33 cellular contexts compared by ENCODE assay signal in genomic region chr14:19918553-19919264, GRCh38. TPM values are rescaled to one million over a fixed set of nuclear protein-coding genes. Genes with fewer than 3 reads are reported as not detected.
"Had no signal": no experiment of that assay in that cellular context is flagged by ENCODE, and none has a peak within 500 bp of the region (broad histone marks: within the 10 kb centered on the region; RNA-seq: fewer than 3 reads in every experiment).

No MANE protein-coding gene starts in this region.

- H3K4me3 Mint-ChIP-seq: dendritic cell treated with granulocyte-macrophage colony-stimulating factor and Interleukin-4, amounts not matched to agents 40 ng/mL and 50 ng/mL, for 4 days; naive thymus-derived CD4-positive, alpha-beta T cell; nephron; neural progenitor cell; stimulated activated effector memory CD8-positive, alpha-beta T cell treated with anti-CD3 and anti-CD28 coated beads, Interleukin-12 subunit alpha, Interleukin-12 subunit beta, amount 100 ng/mL, for 72 hours had no signal

- H3K79me2 ChIP-seq: hepatocyte, parathyroid adenoma had no signal

- H3K9ac ChIP-seq: neural progenitor cell, parathyroid adenoma had no signal

- H3K4me3 ChIP-seq: esophagus muscularis mucosa, gastroesophageal sphincter, heart left ventricle, hepatocyte, neural progenitor cell, stomach, thyroid gland had no signal

- ATAC-seq: foreskin keratinocyte; gastroesophageal sphincter; heart left ventricle; left lobe of liver; naive thymus-derived CD4-positive, alpha-beta T cell; sciatic nerve; stimulated activated effector memory CD8-positive, alpha-beta T cell treated with anti-CD3 and anti-CD28 coated beads, Interleukin-12 subunit alpha, Interleukin-12 subunit beta, amount 100 ng/mL, for 72 hours had no signal

- FAIRE-seq: endothelial cell of umbilical vein, kidney had no signal

- H3K36me3 Mint-ChIP-seq: naive thymus-derived CD4-positive, alpha-beta T cell; neural progenitor cell; stimulated activated effector memory CD8-positive, alpha-beta T cell treated with anti-CD3 and anti-CD28 coated beads, Interleukin-12 subunit alpha, Interleukin-12 subunit beta, amount 100 ng/mL, for 72 hours had no signal

- H3K27me3 ChIP-seq: esophagus muscularis mucosa, foreskin keratinocyte, gastroesophageal sphincter, heart left ventricle, hepatocyte, neural progenitor cell, stomach, thyroid gland had no signal

- H3K36me3 ChIP-seq: esophagus muscularis mucosa, gastroesophageal sphincter, heart left ventricle, stomach, thyroid gland had no signal

- DNase-seq: effector memory CD4-positive, alpha-beta T cell; foreskin keratinocyte; heart left ventricle; kidney; mesendoderm; midbrain; naive thymus-derived CD4-positive, alpha-beta T cell; stimulated activated CD4-positive, alpha-beta T cell treated with anti-CD3 and anti-CD28 coated beads, Interleukin-2, amount 100 ng/mL, for 24 hours; stimulated activated CD4-positive, alpha-beta T cell treated with anti-CD3 and anti-CD28 coated beads, Interleukin-4, amount 100 ng/mL, for 24 hours; stimulated activated naive CD4-positive, alpha-beta T cell treated with Interleukin-2 at 50 U/mL for 16 hours; stomach; thyroid gland had no signal

- H3K9me3 ChIP-seq: esophagus muscularis mucosa, gastroesophageal sphincter, heart left ventricle, stomach, thyroid gland had no signal

- H3K27me3 Mint-ChIP-seq: dendritic cell treated with granulocyte-macrophage colony-stimulating factor and Interleukin-4, amounts not matched to agents 40 ng/mL and 50 ng/mL, for 4 days; naive thymus-derived CD4-positive, alpha-beta T cell; progenitor cell of endocrine pancreas had no signal

- H3K4me1 Mint-ChIP-seq: naive thymus-derived CD4-positive, alpha-beta T cell; nephron; neural progenitor cell; stimulated activated effector memory CD8-positive, alpha-beta T cell treated with anti-CD3 and anti-CD28 coated beads, Interleukin-12 subunit alpha, Interleukin-12 subunit beta, amount 100 ng/mL, for 72 hours had no signal

- H3K4me2 ChIP-seq: hepatocyte, neural progenitor cell had no signal

- H3K27ac ChIP-seq: esophagus muscularis mucosa, foreskin keratinocyte, gastroesophageal sphincter, heart left ventricle, hepatocyte, neural progenitor cell, parathyroid adenoma, stomach, thyroid gland had no signal

- H3K27ac Mint-ChIP-seq: dendritic cell treated with granulocyte-macrophage colony-stimulating factor and Interleukin-4, amounts not matched to agents 40 ng/mL and 50 ng/mL, for 4 days; naive thymus-derived CD4-positive, alpha-beta T cell; nephron; neural progenitor cell; progenitor cell of endocrine pancreas; stimulated activated effector memory CD8-positive, alpha-beta T cell treated with anti-CD3 and anti-CD28 coated beads, Interleukin-12 subunit alpha, Interleukin-12 subunit beta, amount 100 ng/mL, for 72 hours had no signal

- H2AFZ ChIP-seq: hepatocyte, neural progenitor cell, parathyroid adenoma had no signal

- H3K4me1 ChIP-seq: esophagus muscularis mucosa, foreskin keratinocyte, gastroesophageal sphincter, heart left ventricle, neural progenitor cell, parathyroid adenoma, stomach, thyroid gland had no signal

- H3K9me3 Mint-ChIP-seq: dendritic cell treated with granulocyte-macrophage colony-stimulating factor and Interleukin-4, amounts not matched to agents 40 ng/mL and 50 ng/mL, for 4 days; naive thymus-derived CD4-positive, alpha-beta T cell; stimulated activated effector memory CD8-positive, alpha-beta T cell treated with anti-CD3 and anti-CD28 coated beads, Interleukin-12 subunit alpha, Interleukin-12 subunit beta, amount 100 ng/mL, for 72 hours had no signal

RNA-seq across cellular contexts. Expression of gene OR4K5, which starts 1.7 kb away (rescaled TPM):
- total RNA-seq: endothelial cell of umbilical vein; epithelial cell of proximal tubule; esophagus muscularis mucosa; fibroblast of lung; foreskin keratinocyte; gastroesophageal sphincter; heart left ventricle; hepatocyte; kidney; left lobe of liver; lower leg skin; lung microvascular endothelial cell; mucosa of gallbladder; naive thymus-derived CD4-positive, alpha-beta T cell; osteoblast; progenitor cell of endocrine pancreas; sciatic nerve; stomach; subcutaneous adipose tissue; temporal lobe; thyroid gland; ureter had no signal
- polyA plus RNA-seq: endothelial cell of umbilical vein; fibroblast of lung; foreskin keratinocyte; heart left ventricle; hepatocyte; naive thymus-derived CD4-positive, alpha-beta T cell; stomach had no signal

RNA-seq across cellular contexts. Expression of gene OR4K1, which starts 12.0 kb away (rescaled TPM):
- total RNA-seq: endothelial cell of umbilical vein; epithelial cell of proximal tubule; esophagus muscularis mucosa; fibroblast of lung; foreskin keratinocyte; gastroesophageal sphincter; heart left ventricle; hepatocyte; kidney; left lobe of liver; lower leg skin; lung microvascular endothelial cell; mucosa of gallbladder; naive thymus-derived CD4-positive, alpha-beta T cell; osteoblast; progenitor cell of endocrine pancreas; sciatic nerve; stomach; subcutaneous adipose tissue; temporal lobe; thyroid gland; ureter had no signal
- polyA plus RNA-seq: endothelial cell of umbilical vein; fibroblast of lung; foreskin keratinocyte; heart left ventricle; hepatocyte; naive thymus-derived CD4-positive, alpha-beta T cell; stomach had no signal

RNA-seq across cellular contexts. Expression of gene OR4K2, which starts 43.8 kb away (rescaled TPM):
- total RNA-seq: endothelial cell of umbilical vein; epithelial cell of proximal tubule; esophagus muscularis mucosa; fibroblast of lung; foreskin keratinocyte; gastroesophageal sphincter; heart left ventricle; hepatocyte; kidney; left lobe of liver; lower leg skin; lung microvascular endothelial cell; mucosa of gallbladder; naive thymus-derived CD4-positive, alpha-beta T cell; osteoblast; progenitor cell of endocrine pancreas; sciatic nerve; subcutaneous adipose tissue; temporal lobe; thyroid gland; ureter had no signal
- polyA plus RNA-seq: endothelial cell of umbilical vein; fibroblast of lung; foreskin keratinocyte; heart left ventricle; hepatocyte; naive thymus-derived CD4-positive, alpha-beta T cell; stomach had no signal

RNA-seq across cellular contexts. Expression of gene OR4K15, which starts 56.7 kb away (rescaled TPM):
- total RNA-seq: endothelial cell of umbilical vein; epithelial cell of proximal tubule; esophagus muscularis mucosa; fibroblast of lung; foreskin keratinocyte; gastroesophageal sphincter; heart left ventricle; hepatocyte; kidney; left lobe of liver; lower leg skin; lung microvascular endothelial cell; mucosa of gallbladder; naive thymus-derived CD4-positive, alpha-beta T cell; osteoblast; progenitor cell of endocrine pancreas; sciatic nerve; stomach; subcutaneous adipose tissue; temporal lobe; thyroid gland; ureter had no signal
- polyA plus RNA-seq: endothelial cell of umbilical vein; fibroblast of lung; foreskin keratinocyte; heart left ventricle; hepatocyte; naive thymus-derived CD4-positive, alpha-beta T cell; stomach had no signal
